12 cellular contexts compared by ENCODE assay signal in the genomic region with DNA sequence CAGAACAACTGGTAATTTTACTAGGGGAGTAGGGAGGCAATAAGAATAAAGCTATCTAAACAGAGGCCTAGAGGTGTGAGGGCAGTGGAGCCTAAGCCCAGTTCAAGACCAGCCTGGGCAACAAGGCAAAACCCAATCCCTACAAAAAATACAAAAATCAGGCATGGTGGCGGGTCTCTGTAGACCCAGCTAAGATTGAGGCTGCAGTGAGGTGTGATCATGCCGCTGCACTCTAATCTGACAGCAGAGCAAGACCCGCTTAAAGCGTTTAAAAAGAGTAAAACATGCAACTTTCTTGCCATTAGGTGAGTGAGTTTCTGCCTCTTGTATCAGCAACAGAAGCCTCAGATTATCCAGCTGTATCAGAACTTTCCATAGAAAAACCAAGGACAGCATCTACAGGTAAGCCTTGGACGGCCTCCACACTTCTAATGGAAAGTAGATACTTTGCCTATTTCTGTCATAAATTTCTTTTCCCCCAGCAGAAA. TPM values are rescaled to one million over a fixed set of nuclear protein-coding genes. Genes with fewer than 3 reads are reported as not detected.
A peak's percentile ranks its signal among the peaks of the same experiment; 100 is the strongest.
DNase-seq lines count a peak whose midpoint lies in the region; ATAC-seq and TF ChIP-seq lines count a peak whose summit lies in the region.
"Had no signal": no experiment of that assay in that cellular context is flagged by ENCODE, and none has a peak within 500 bp of the region (broad histone marks: within the 10 kb centered on the region; RNA-seq: fewer than 3 reads in every experiment).

No MANE protein-coding gene starts in this region.

- peak; percentile 42 for ATAC-seq in stimulated activated naive CD8-positive, alpha-beta T cell treated with anti-CD3 and anti-CD28 coated beads, Interleukin-15, Interleukin-2, amounts not matched to agents 100 U/mL and 50 U/mL, for 24 hours
- no peak for ATAC-seq in GM18520 (IDR thresholded peaks at IDR 0.05; ENCODE audit: unreplicated experiment)
- ATAC-seq: sciatic nerve had no signal

- DNase-seq in activated naive CD4-positive, alpha-beta T cell treated with Interleukin-2 at 50 U/mL for 16 hours = no peak
- DNase-seq in M059J (ENCODE audit: low read depth) (peak; percentile 8), chondrocyte (ENCODE audit: low spot score) (no peak), globus pallidus (ENCODE audit: low spot score) (no peak)
- peak; percentile 12 for DNase-seq in stimulated activated naive CD8-positive, alpha-beta T cell treated with anti-CD3 and anti-CD28 coated beads, Interleukin-15, Interleukin-2, amounts not matched to agents 100 U/mL and 50 U/mL, for 24 hours
- no peak for DNase-seq in activated effector memory CD4-positive, alpha-beta T cell treated with Interleukin-2 at 50 U/mL for 16 hours
- DNase-seq: NCI-H526 treated with DMSO at 0.1 percent for 48 hours, upper lobe of left lung had no signal

- TF ChIP-seq CTCF in chondrocyte (IDR thresholded peaks at IDR 0.05) = no peak

- peaks cover 19% of the 10 kb centered on the region for H3K4me1 Mint-ChIP-seq in activated naive CD4-positive, alpha-beta T cell treated with anti-CD3 and anti-CD28 coated beads, Interleukin-2, amount 50 U/mL, for 24 hours
- H3K4me1 Mint-ChIP-seq in chondrocyte (ENCODE audit: low read depth) = peaks cover 24% of the 10 kb centered on the region

- peak overlapping the region; percentile 69 for H3K27ac Mint-ChIP-seq in activated naive CD4-positive, alpha-beta T cell treated with anti-CD3 and anti-CD28 coated beads, Interleukin-2, amount 50 U/mL, for 24 hours
- H3K27ac Mint-ChIP-seq in chondrocyte (ENCODE audit: unreplicated experiment) = peak overlapping the region; percentile 54

- H3K27me3 Mint-ChIP-seq in activated naive CD4-positive, alpha-beta T cell treated with anti-CD3 and anti-CD28 coated beads, Interleukin-2, amount 50 U/mL, for 24 hours = no peaks in the 10 kb centered on the region
- H3K27me3 Mint-ChIP-seq in chondrocyte (ENCODE audit: low read depth) = no peaks in the 10 kb centered on the region
- H3K27me3 Mint-ChIP-seq: brain had no signal

- H3K36me3 Mint-ChIP-seq in activated naive CD4-positive, alpha-beta T cell treated with anti-CD3 and anti-CD28 coated beads, Interleukin-2, amount 50 U/mL, for 24 hours = peaks cover 24% of the 10 kb centered on the region
- peaks cover 48% of the 10 kb centered on the region for H3K36me3 Mint-ChIP-seq in chondrocyte (ENCODE audit: low read depth)

- H3K9me3 Mint-ChIP-seq in activated naive CD4-positive, alpha-beta T cell treated with anti-CD3 and anti-CD28 coated beads, Interleukin-2, amount 50 U/mL, for 24 hours = no peaks in the 10 kb centered on the region
- no peaks in the 10 kb centered on the region for H3K9me3 Mint-ChIP-seq in chondrocyte (ENCODE audit: low read depth)
- H3K9me3 Mint-ChIP-seq: brain had no signal

- H3K4me3 Mint-ChIP-seq in activated naive CD4-positive, alpha-beta T cell treated with anti-CD3 and anti-CD28 coated beads, Interleukin-2, amount 50 U/mL, for 24 hours = no peak overlapping the region
- no peak overlapping the region for H3K4me3 Mint-ChIP-seq in chondrocyte (ENCODE audit: unreplicated experiment)
- H3K4me3 Mint-ChIP-seq: brain had no signal

RNA-seq across cellular contexts. Expression of a gene that starts 12.1 kb away (rescaled TPM):
- total RNA-seq in M059J (2014; rRNA removed; shearing (Covaris generic)) = 78.6 and 97.3 TPM in 2 replicates
- total RNA-seq in chondrocyte = 83.8 to 85.7 TPM (median 84.5 TPM) in 3 replicates

RNA-seq across cellular contexts. Expression of a gene that starts 12.3 kb away (rescaled TPM):
- total RNA-seq in M059J (2014; rRNA removed; shearing (Covaris generic)) = 15.1 and 17.5 TPM in 2 replicates
- 11.6 to 20.5 TPM (median 13.3 TPM) in 3 replicates for total RNA-seq in chondrocyte

RNA-seq across cellular contexts. Expression of a gene that starts 54.9 kb away (rescaled TPM):
- total RNA-seq in M059J (2014; rRNA removed; shearing (Covaris generic)) = 33.8 and 43.1 TPM in 2 replicates
- total RNA-seq in chondrocyte = 23.2 to 28.1 TPM (median 27.7 TPM) in 3 replicates

Comparison
In these comparisons a context has a peak if more than half of its experiments do, and no peak if none do; other contexts are left out.
1. DNase-seq: peak in M059J (single experiment) and stimulated activated naive CD8-positive, alpha-beta T cell treated with anti-CD3 and anti-CD28 coated beads, Interleukin-15, Interleukin-2, amounts not matched to agents 100 U/mL and 50 U/mL, for 24 hours (single experiment); none in activated naive CD4-positive, alpha-beta T cell treated with Interleukin-2 at 50 U/mL for 16 hours (single experiment), chondrocyte (single experiment), activated effector memory CD4-positive, alpha-beta T cell treated with Interleukin-2 at 50 U/mL for 16 hours (single experiment) and globus pallidus (single experiment).